Comparison of ENCODE assay signal across 11 cellular contexts in the genomic region with DNA sequence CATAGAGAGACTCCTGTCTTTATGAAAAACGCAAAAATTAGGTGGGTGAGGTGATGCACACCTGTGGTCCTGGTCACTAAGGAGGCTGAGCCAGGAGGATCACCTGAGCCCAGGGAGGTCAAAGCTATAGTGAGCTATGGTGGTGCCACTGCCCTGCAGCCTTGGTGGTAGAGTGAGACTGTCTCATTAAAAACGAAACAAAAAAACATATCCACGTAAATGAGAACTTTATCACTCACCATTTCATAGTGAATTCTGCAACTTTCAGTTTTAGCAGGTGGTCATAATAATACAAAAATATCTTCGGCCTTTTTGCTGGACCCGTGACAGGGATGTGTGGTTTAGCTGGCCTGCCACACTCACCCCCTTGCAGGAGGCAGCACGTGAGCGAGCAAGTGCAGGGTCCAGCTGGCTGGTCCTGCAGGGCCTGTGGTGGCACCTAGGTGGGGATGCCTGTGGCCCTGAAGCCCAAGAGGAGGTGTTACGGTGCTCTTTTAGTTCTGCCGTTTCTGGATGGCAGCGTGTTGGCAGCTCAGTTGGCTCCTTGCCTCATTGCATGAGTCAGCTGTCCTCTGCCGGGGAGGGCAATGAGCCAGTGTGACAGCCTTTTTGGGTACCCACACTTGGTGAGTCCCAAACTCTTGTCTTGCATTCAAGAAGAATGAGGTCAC.
DNase-seq lines count a peak whose midpoint lies in the region; ATAC-seq and TF ChIP-seq lines count a peak whose summit lies in the region.
"Had no signal": no experiment of that assay in that cellular context is flagged by ENCODE, and none has a peak within 500 bp of the region (broad histone marks: within the 10 kb centered on the region; RNA-seq: fewer than 3 reads in every experiment).

No MANE protein-coding gene starts in this region.

- no peaks in the 10 kb centered on the region for H3K9me3 Mint-ChIP-seq in MCF 10A (ENCODE audit: unreplicated experiment)
- H3K9me3 Mint-ChIP-seq in naive thymus-derived CD4-positive, alpha-beta T cell: peaks cover 0 to 9% (median 2%) of the 10 kb centered on the region in 11 donors
- H3K9me3 Mint-ChIP-seq in glutamatergic neuron (ENCODE audit: unreplicated experiment): peaks cover 5% of the 10 kb centered on the region
- no peaks in the 10 kb centered on the region for H3K9me3 Mint-ChIP-seq in Caco-2 (ENCODE audit: unreplicated experiment)

- H3K4me3 ChIP-seq in naive thymus-derived CD4-positive, alpha-beta T cell (ENCODE audit: low read length): no peak overlapping the region
- H3K4me3 ChIP-seq in tibial artery: no peak overlapping the region
- no peak overlapping the region for H3K4me3 ChIP-seq in Caco-2 (ENCODE audit: low read depth, low read length)

- no peaks in the 10 kb centered on the region for H3K4me1 ChIP-seq in naive thymus-derived CD4-positive, alpha-beta T cell (ENCODE audit: control insufficient read depth in 2 of 2, insufficient read depth in 2 of 2, low read length in 2 of 2)
- peaks cover 0 to 11% (median 2%) of the 10 kb centered on the region in 4 donors for H3K4me1 ChIP-seq in tibial artery
- H3K4me1 ChIP-seq in Caco-2: no peaks in the 10 kb centered on the region

- TF ChIP-seq CTCF in MCF 10A (IDR thresholded peaks at IDR 0.05; ENCODE audit: unreplicated experiment) (no peak), tibial artery (IDR thresholded peaks at IDR 0.05) (no peak), glutamatergic neuron (IDR thresholded peaks at IDR 0.05; ENCODE audit: partially characterized antibody, unreplicated experiment) (no peak), Caco-2 (IDR thresholded peaks at IDR 0.05; ENCODE audit: insufficient read depth in 1 of 2, low read depth in 1 of 2, low read length in 1 of 2, severe bottlenecking in 1 of 2, unreplicated experiment in 1 of 2) (no peak)

- H3K4me1 Mint-ChIP-seq in MCF 10A (ENCODE audit: insufficient read depth, unreplicated experiment): peaks cover 7% of the 10 kb centered on the region
- peaks cover 0 to 9% (median 0%) of the 10 kb centered on the region in 7 donors for H3K4me1 Mint-ChIP-seq in naive thymus-derived CD4-positive, alpha-beta T cell
- no peaks in the 10 kb centered on the region for H3K4me1 Mint-ChIP-seq in glutamatergic neuron (ENCODE audit: low read depth, unreplicated experiment)
- no peaks in the 10 kb centered on the region for H3K4me1 Mint-ChIP-seq in Caco-2 (ENCODE audit: low read depth, unreplicated experiment)

- no peaks in the 10 kb centered on the region for H3K36me3 ChIP-seq in naive thymus-derived CD4-positive, alpha-beta T cell (ENCODE audit: control insufficient read depth in 2 of 3, insufficient read depth in 3 of 3, low read length in 3 of 3)
- H3K36me3 ChIP-seq in tibial artery: no peaks in the 10 kb centered on the region
- H3K36me3 ChIP-seq in Caco-2 (ENCODE audit: control insufficient read depth, insufficient read depth, low read length): no peaks in the 10 kb centered on the region

- no peaks in the 10 kb centered on the region for H3K27me3 Mint-ChIP-seq in MCF 10A (ENCODE audit: insufficient read depth, unreplicated experiment)
- H3K27me3 Mint-ChIP-seq in naive thymus-derived CD4-positive, alpha-beta T cell: peaks cover 0 to 19% (median 5%) of the 10 kb centered on the region in 5 donors
- no peaks in the 10 kb centered on the region for H3K27me3 Mint-ChIP-seq in glutamatergic neuron (ENCODE audit: unreplicated experiment)
- no peaks in the 10 kb centered on the region for H3K27me3 Mint-ChIP-seq in Caco-2 (ENCODE audit: insufficient read depth, unreplicated experiment)

- intact Hi-C loops in MCF 10A (cut with micrococcal nuclease): no loop called here
- intact Hi-C loops in naive thymus-derived CD4-positive, alpha-beta T cell (cut with micrococcal nuclease): no loop called here
- intact Hi-C loops in tibial artery (cut with DNase I; ENCODE audit: low total_unique reads): no loop called here
- intact Hi-C loops in Caco-2 (cut with micrococcal nuclease; ENCODE audit: unreplicated experiment): no loop called here

- peak; percentile 24 for DNase-seq in EL
- DNase-seq in MCF 10A (ENCODE audit: unreplicated experiment): peak; percentile 81
- no peak for DNase-seq in naive thymus-derived CD4-positive, alpha-beta T cell
- no peak for DNase-seq in NCI-H2227 treated with DMSO at 0.1 percent for 48 hours (lab: John Stamatoyannopoulos, UW)
- DNase-seq in tibial artery: no peak
- no peak for DNase-seq in glutamatergic neuron
- no peak for DNase-seq in Caco-2
- DNase-seq: HCEC 1CT; NCI-H1694 treated with DMSO at 0.1 percent for 48 hours; stimulated activated CD4-positive, alpha-beta T cell treated with anti-CD3 and anti-CD28 coated beads, Interleukin-2, amount 100 ng/mL, for 48 hours had no signal

- no peaks in the 10 kb centered on the region for H3K9me3 ChIP-seq in naive thymus-derived CD4-positive, alpha-beta T cell (ENCODE audit: control insufficient read depth in 2 of 3, low read length in 3 of 3)
- H3K9me3 ChIP-seq in tibial artery: peaks cover 0 to under 1% (median 0%) of the 10 kb centered on the region in 3 donors
- no peaks in the 10 kb centered on the region for H3K9me3 ChIP-seq in Caco-2

- H3K27ac Mint-ChIP-seq in MCF 10A (ENCODE audit: low read depth, unreplicated experiment): peak overlapping the region; percentile 76
- no peak overlapping the region for H3K27ac Mint-ChIP-seq in naive thymus-derived CD4-positive, alpha-beta T cell
- no peak overlapping the region for H3K27ac Mint-ChIP-seq in glutamatergic neuron (ENCODE audit: unreplicated experiment)
- no peak overlapping the region for H3K27ac Mint-ChIP-seq in Caco-2 (ENCODE audit: unreplicated experiment)

- ATAC-seq in HG03460 (IDR thresholded peaks at IDR 0.05; ENCODE audit: unreplicated experiment): peak; percentile 51
- ATAC-seq in naive thymus-derived CD4-positive, alpha-beta T cell: no peak

- BruUV-seq in MCF 10A (replicated peaks; lab: Mats Ljungman, UMichigan) (no TSS peak), Caco-2 (replicated peaks; lab: Mats Ljungman, UMichigan) (no TSS peak)

- H3K4me3 Mint-ChIP-seq in MCF 10A (ENCODE audit: unreplicated experiment) (no peak overlapping the region), glutamatergic neuron (ENCODE audit: unreplicated experiment) (no peak overlapping the region), Caco-2 (ENCODE audit: unreplicated experiment) (no peak overlapping the region)
- peak overlapping the region in 6 of 10 donors; percentile 5 to 25 (median 14) for H3K4me3 Mint-ChIP-seq in naive thymus-derived CD4-positive, alpha-beta T cell

- CTCF ChIA-PET in MCF 10A (lab: Yijun Ruan, JAX): interaction anchor here (1.3 kb wide), 1 partner anchor 445 kb away, joined by 4 read pairs; no protein-coding TSS in a partner anchor
- CTCF ChIA-PET in naive thymus-derived CD4-positive, alpha-beta T cell (lab: Charles Lee): no interaction called here
- CTCF ChIA-PET in Caco-2 (lab: Charles Lee): no interaction called here

- POLR2A ChIA-PET in MCF 10A (lab: Yijun Ruan, JAX): no interaction called here
- POLR2A ChIA-PET in naive thymus-derived CD4-positive, alpha-beta T cell (lab: Charles Lee): no interaction called here
- POLR2A ChIA-PET in Caco-2 (lab: Charles Lee): no interaction called here

- H3K27me3 ChIP-seq in naive thymus-derived CD4-positive, alpha-beta T cell (ENCODE audit: control insufficient read depth in 2 of 2, insufficient read depth in 2 of 2, low read length in 2 of 2): no peaks in the 10 kb centered on the region
- no peaks in the 10 kb centered on the region for H3K27me3 ChIP-seq in tibial artery
- no peaks in the 10 kb centered on the region for H3K27me3 ChIP-seq in Caco-2 (replicated peaks; ENCODE audit: control insufficient read depth, insufficient read depth, low read length)

- H3K36me3 Mint-ChIP-seq in MCF 10A (ENCODE audit: insufficient read depth, unreplicated experiment): no peaks in the 10 kb centered on the region
- no peaks in the 10 kb centered on the region for H3K36me3 Mint-ChIP-seq in naive thymus-derived CD4-positive, alpha-beta T cell
- H3K36me3 Mint-ChIP-seq in glutamatergic neuron (ENCODE audit: unreplicated experiment): no peaks in the 10 kb centered on the region
- H3K36me3 Mint-ChIP-seq in Caco-2 (ENCODE audit: insufficient read depth, unreplicated experiment): no peaks in the 10 kb centered on the region

- no peak overlapping the region for H3K27ac ChIP-seq in naive thymus-derived CD4-positive, alpha-beta T cell (ENCODE audit: low read depth, low read length)
- no peak overlapping the region for H3K27ac ChIP-seq in tibial artery

Comparison
In these comparisons a context has a peak if more than half of its experiments do, and no peak if none do; other contexts are left out.
1. DNase-seq: peak in EL (single experiment) and MCF 10A (single experiment); none in naive thymus-derived CD4-positive, alpha-beta T cell (0 of 9), NCI-H2227 treated with DMSO at 0.1 percent for 48 hours (single experiment), tibial artery (0 of 2), glutamatergic neuron (single experiment) and Caco-2 (0 of 2).
2. H3K4me3 Mint-ChIP-seq: peak in naive thymus-derived CD4-positive, alpha-beta T cell (6 of 10); none in MCF 10A (single experiment), glutamatergic neuron (single experiment) and Caco-2 (single experiment).